Comparison of ENCODE assay signal across 1 cellular context in the genomic region with DNA sequence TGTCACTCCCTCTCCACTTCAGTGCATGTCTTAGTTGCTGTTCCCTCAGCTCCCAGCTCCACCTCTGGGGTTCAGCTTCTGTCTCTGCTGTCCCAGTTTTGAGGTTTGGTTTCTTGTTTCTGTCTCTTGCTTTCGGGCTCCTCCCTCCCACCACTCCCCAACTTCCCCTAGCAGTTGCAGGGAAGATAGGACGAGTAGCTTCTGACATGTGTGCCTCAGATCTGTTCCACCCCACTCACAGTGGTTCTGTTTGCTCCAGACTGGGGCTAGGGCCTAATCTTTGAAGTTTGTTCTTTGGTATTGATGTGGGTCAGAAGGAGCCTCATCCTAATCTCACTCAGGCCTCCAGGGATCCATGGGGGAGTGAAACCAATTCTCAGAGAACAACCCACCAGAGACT.
TF ChIP-seq lines count a peak whose summit lies in the region.

No MANE protein-coding gene starts in this region.

TF ChIP-seq in SK-N-SH, 30 proteins besides CTCF, POLR2A, EP300 and RAD21 (continued from another document):
- TF ChIP-seq, protein P1, sequence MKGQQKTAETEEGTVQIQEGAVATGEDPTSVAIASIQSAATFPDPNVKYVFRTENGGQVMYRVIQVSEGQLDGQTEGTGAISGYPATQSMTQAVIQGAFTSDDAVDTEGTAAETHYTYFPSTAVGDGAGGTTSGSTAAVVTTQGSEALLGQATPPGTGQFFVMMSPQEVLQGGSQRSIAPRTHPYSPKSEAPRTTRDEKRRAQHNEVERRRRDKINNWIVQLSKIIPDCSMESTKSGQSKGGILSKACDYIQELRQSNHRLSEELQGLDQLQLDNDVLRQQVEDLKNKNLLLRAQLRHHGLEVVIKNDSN (IDR thresholded peaks at IDR 0.05; ENCODE audit: borderline replicate concordance, low read depth), result no peak
- TF ChIP-seq RFX5 (IDR thresholded peaks at IDR 0.05; ENCODE audit: low read length), result no peak
- TF ChIP-seq GABPA (IDR thresholded peaks at IDR 0.05; ENCODE audit: low read depth), result no peak
- TF ChIP-seq MEF2A (IDR thresholded peaks at IDR 0.05; ENCODE audit: borderline replicate concordance, low read depth), result no peak
- TF ChIP-seq, protein P2, sequence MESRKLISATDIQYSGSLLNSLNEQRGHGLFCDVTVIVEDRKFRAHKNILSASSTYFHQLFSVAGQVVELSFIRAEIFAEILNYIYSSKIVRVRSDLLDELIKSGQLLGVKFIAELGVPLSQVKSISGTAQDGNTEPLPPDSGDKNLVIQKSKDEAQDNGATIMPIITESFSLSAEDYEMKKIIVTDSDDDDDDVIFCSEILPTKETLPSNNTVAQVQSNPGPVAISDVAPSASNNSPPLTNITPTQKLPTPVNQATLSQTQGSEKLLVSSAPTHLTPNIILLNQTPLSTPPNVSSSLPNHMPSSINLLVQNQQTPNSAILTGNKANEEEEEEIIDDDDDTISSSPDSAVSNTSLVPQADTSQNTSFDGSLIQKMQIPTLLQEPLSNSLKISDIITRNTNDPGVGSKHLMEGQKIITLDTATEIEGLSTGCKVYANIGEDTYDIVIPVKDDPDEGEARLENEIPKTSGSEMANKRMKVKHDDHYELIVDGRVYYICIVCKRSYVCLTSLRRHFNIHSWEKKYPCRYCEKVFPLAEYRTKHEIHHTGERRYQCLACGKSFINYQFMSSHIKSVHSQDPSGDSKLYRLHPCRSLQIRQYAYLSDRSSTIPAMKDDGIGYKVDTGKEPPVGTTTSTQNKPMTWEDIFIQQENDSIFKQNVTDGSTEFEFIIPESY (IDR thresholded peaks at IDR 0.05; ENCODE audit: borderline replicate concordance, low read depth), result no peak
- no peak for TF ChIP-seq YY1 (IDR thresholded peaks at IDR 0.05; ENCODE audit: low read depth)
- no peak for TF ChIP-seq RCOR1 (IDR thresholded peaks at IDR 0.05; ENCODE audit: low read length)
